Comparison of ENCODE assay signal across 19 cellular contexts in genomic region chr10:88184543-88185297, GRCh38.
DNase-seq lines count a peak whose midpoint lies in the region; ATAC-seq, FAIRE-seq and TF ChIP-seq lines count a peak whose summit lies in the region.
"Had no signal": no experiment of that assay in that cellular context is flagged by ENCODE, and none has a peak within 500 bp of the region (broad histone marks: within the 10 kb centered on the region; RNA-seq: fewer than 3 reads in every experiment).

No MANE protein-coding gene starts in this region.

- no peak overlapping the region for H2AK9ac ChIP-seq in IMR-90 (replicated peaks; ENCODE audit: low read depth, low read length, poor library complexity)

- H3K18ac ChIP-seq in IMR-90 (ENCODE audit: low read depth, low read length) = peak overlapping the region; percentile 23; the same call in 1 of the 2 replicates

- H3K27ac ChIP-seq in IMR-90 (ENCODE audit: insufficient read depth, low read length) = no peak overlapping the region
- H3K27ac ChIP-seq: 22Rv1, BLaER1, GM23248, HL-60 had no signal

- no peak overlapping the region for H2BK5ac ChIP-seq in IMR-90 (ENCODE audit: low read depth, low read length, poor library complexity, severe bottlenecking)

- no peak overlapping the region for H4K5ac ChIP-seq in IMR-90 (ENCODE audit: low read depth, low read length)

- H3K4me3 ChIP-seq in IMR-90 (ENCODE audit: insufficient read depth, low read depth, low read length) = no peak overlapping the region
- H3K4me3 ChIP-seq: BLaER1, GM23248, K562 had no signal

- no peak overlapping the region for H3K9ac ChIP-seq in IMR-90 (ENCODE audit: low read depth, low read length)
- H3K9ac ChIP-seq: BLaER1, GM23248 had no signal

- no peak overlapping the region for H3K56ac ChIP-seq in IMR-90 (ENCODE audit: extremely low read depth, insufficient read depth, low read length)

- no peak overlapping the region for H2BK20ac ChIP-seq in IMR-90 (ENCODE audit: low read depth, low read length)

- no peak overlapping the region for H2BK120ac ChIP-seq in IMR-90 (ENCODE audit: low read depth, low read length)

- H3K9me1 ChIP-seq in IMR-90 (ENCODE audit: insufficient read depth, low read length) = no peaks in the 10 kb centered on the region

- FAIRE-seq in GM12892 (lab: Jason Lieb, UNC) = peak; percentile 57
- FAIRE-seq: G401.6, GM12891, K562 had no signal

- no TSS peak for BruUV-seq in IMR-90 (replicated peaks; lab: Mats Ljungman, UMichigan)

- in situ Hi-C loops in IMR-90 (cut with MboI; ENCODE audit: low sequenced_read_pairs) = no loop called here

- H3K14ac ChIP-seq in IMR-90 (replicated peaks; ENCODE audit: low read depth, low read length) = no peak overlapping the region

- no peak overlapping the region for H2BK15ac ChIP-seq in IMR-90 (ENCODE audit: low read depth, low read length)

- DNase-seq in DMS79 treated with DMSO at 0.1 percent for 48 hours (lab: John Stamatoyannopoulos, UW) = peak; percentile 29
- no peak for DNase-seq in DMS79 (lab: John Stamatoyannopoulos, UW)
- no peak for DNase-seq in GM12892 (ENCODE audit: insufficient read length)
- no peak for DNase-seq in IMR-90
- DNase-seq in left colon = no peak
- DNase-seq in Ammon's horn (ENCODE audit: low spot score) = no peak
- DNase-seq: Caco-2; CD8-positive, alpha-beta memory T cell; EL; GM23248; H9 had no signal

- no peaks in the 10 kb centered on the region for H3K79me1 ChIP-seq in IMR-90 (ENCODE audit: low read depth in 1 of 2, low read length in 2 of 2)

- dilution Hi-C loops in IMR-90 (cut with HindIII; ENCODE audit: low sequenced_read_pairs, unreplicated experiment) = no loop called here

- H3K4ac ChIP-seq in IMR-90 (ENCODE audit: low read depth, low read length) = no peak overlapping the region

- H3K4me1 ChIP-seq in IMR-90 (ENCODE audit: control insufficient read depth, insufficient read depth, low read length) = peaks cover 4% of the 10 kb centered on the region
- H3K4me1 ChIP-seq: BLaER1 had no signal

- ATAC-seq in IMR-90 (ENCODE audit: low read depth) (no peak), left colon (peak; percentile 64), HG02642 (IDR thresholded peaks at IDR 0.05; ENCODE audit: poor library complexity, unreplicated experiment) (no peak), HG02678 (IDR thresholded peaks at IDR 0.05; ENCODE audit: unreplicated experiment) (no peak)
- ATAC-seq: K562 had no signal

- H3K36me3 ChIP-seq in IMR-90 (ENCODE audit: control insufficient read depth, insufficient read depth, low read length) = no peaks in the 10 kb centered on the region
- H3K36me3 ChIP-seq: BLaER1 had no signal

- no peaks in the 10 kb centered on the region for H3K27me3 ChIP-seq in IMR-90 (ENCODE audit: control insufficient read depth, insufficient read depth, low read length)
- H3K27me3 ChIP-seq: BLaER1 had no signal

- H2AK5ac ChIP-seq in IMR-90 (ENCODE audit: low read depth, low read length) = no peak overlapping the region

- no CpG with 5 or more reads among the region's 3 CpGs for WGBS in IMR-90 (ENCODE audit: extremely low coverage in 2 of 2, insufficient read length in 1 of 2), 2 experiments

- intact Hi-C loops in IMR-90 (cut with micrococcal nuclease) = no loop called here
- intact Hi-C loops in left colon (cut with DNase I, micrococcal nuclease) = no loop called here

- TF ChIP-seq POLR2A in GM12892 (IDR thresholded peaks at IDR 0.05; ENCODE audit: low read depth, low read length) = no peak
- TF ChIP-seq POLR2A in IMR-90 (IDR thresholded peaks at IDR 0.05; ENCODE audit: low read depth, low read length) = no peak

- H3K4me2 ChIP-seq in IMR-90 (ENCODE audit: low read depth, low read length) = no peak overlapping the region
- H3K4me2 ChIP-seq: BLaER1 had no signal

- no peak overlapping the region for H4K8ac ChIP-seq in IMR-90 (ENCODE audit: low read depth in 2 of 2, low read length in 2 of 2)

- CTCF ChIA-PET in IMR-90 (lab: Yijun Ruan, JAX) = no interaction called here

- no peaks in the 10 kb centered on the region for H4K20me1 ChIP-seq in IMR-90 (ENCODE audit: insufficient read depth, low read length)
- H4K20me1 ChIP-seq: BLaER1 had no signal

- no peak overlapping the region for H2AFZ ChIP-seq in IMR-90 (replicated peaks; ENCODE audit: low read length, poor library complexity)
- H2AFZ ChIP-seq: GM23248 had no signal

- no peak for TF ChIP-seq CTCF in IMR-90 (conservative IDR thresholded peaks at IDR 0.05; ENCODE audit: low read depth, low read length)

- H3K23ac ChIP-seq in IMR-90 (ENCODE audit: low read depth, low read length) = no peak overlapping the region

- no peaks in the 10 kb centered on the region for H3K9me3 ChIP-seq in IMR-90 (ENCODE audit: control insufficient read depth, insufficient read depth, low read length)
- H3K9me3 ChIP-seq: BLaER1, Caco-2 had no signal

- H4K91ac ChIP-seq in IMR-90 (ENCODE audit: insufficient read depth, low read depth, low read length) = no peak overlapping the region

- TF ChIP-seq RAD21 in IMR-90 (IDR thresholded peaks at IDR 0.05; ENCODE audit: low read length) = no peak

- POLR2A ChIA-PET in IMR-90 (lab: Charles Lee; ENCODE audit: unreplicated experiment) = no interaction called here

TF ChIP-seq in IMR-90, 13 proteins besides CTCF, POLR2A, EP300 and RAD21:
- TF ChIP-seq ELK1 (IDR thresholded peaks at IDR 0.05; ENCODE audit: borderline replicate concordance, low read depth, low read length) (no peak), USF2 (IDR thresholded peaks at IDR 0.05; ENCODE audit: low read depth, low read length) (no peak), BHLHE40 (IDR thresholded peaks at IDR 0.05; ENCODE audit: low read depth, low read length) (no peak), CEBPB (IDR thresholded peaks at IDR 0.05; ENCODE audit: low read depth, low read length) (no peak), FOS (IDR thresholded peaks at IDR 0.05; ENCODE audit: low read depth, low read length) (no peak), CHD1 (IDR thresholded peaks at IDR 0.05; ENCODE audit: low read depth, low read length) (no peak), MXI1 (IDR thresholded peaks at IDR 0.05; ENCODE audit: borderline replicate concordance, low read depth, low read length) (no peak), MAZ (IDR thresholded peaks at IDR 0.05; ENCODE audit: borderline replicate concordance, low read depth, low read length) (no peak), SMC3 (IDR thresholded peaks at IDR 0.05; ENCODE audit: low read depth, low read length) (no peak), NFE2L2 (IDR thresholded peaks at IDR 0.05; ENCODE audit: low read depth, low read length) (no peak), RFX5 (IDR thresholded peaks at IDR 0.05; ENCODE audit: low read depth, low read length) (no peak), MAFK (IDR thresholded peaks at IDR 0.05; ENCODE audit: low read depth, low read length) (no peak), RCOR1 (IDR thresholded peaks at IDR 0.05; ENCODE audit: insufficient replicate concordance, low read length) (no peak)
